In genomic region chr3:52504977-52505376, GRCh38 we compare ENCODE assay signal across 22 cellular contexts. TPM values are rescaled to one million over a fixed set of nuclear protein-coding genes. Genes with fewer than 3 reads are reported as not detected.
DNase-seq lines count a peak whose midpoint lies in the region; ATAC-seq, FAIRE-seq and TF ChIP-seq lines count a peak whose summit lies in the region.
"Had no signal": no experiment of that assay in that cellular context is flagged by ENCODE, and none has a peak within 500 bp of the region (broad histone marks: within the 10 kb centered on the region; RNA-seq: fewer than 3 reads in every experiment).

No MANE protein-coding gene starts in this region.

- TF ChIP-seq RAD21 in IMR-90 (IDR thresholded peaks at IDR 0.05; ENCODE audit: low read length) = no peak

- no peak overlapping the region for H3K4me3 ChIP-seq in BLaER1 treated with 17β-estradiol and CSF1 and Interleukin-3, amounts not matched to agents 10 nM and 100 nM
- H3K4me3 ChIP-seq in IMR-90 (ENCODE audit: insufficient read depth, low read depth, low read length) (no peak overlapping the region), endothelial cell of umbilical vein (replicated peaks in 1 of 3; ENCODE audit: insufficient read depth in 1 of 3, low read depth in 1 of 3, low read length in 3 of 3) (no peak overlapping the region)
- H3K4me3 ChIP-seq: BLaER1, GM12878 had no signal

- peak overlapping the region in 2 of 11 experiments; percentile 2 to 29; a peak in 1 of 22 replicates for H3K4me2 ChIP-seq in BLaER1 treated with 17β-estradiol and CSF1 and Interleukin-3, amounts not matched to agents 10 nM and 100 nM
- H3K4me2 ChIP-seq in IMR-90 (ENCODE audit: low read depth, low read length) (no peak overlapping the region), endothelial cell of umbilical vein (ENCODE audit: insufficient read depth, low read length) (no peak overlapping the region)
- H3K4me2 ChIP-seq: BLaER1 had no signal

- H2AK5ac ChIP-seq in IMR-90 (ENCODE audit: low read depth, low read length) = no peak overlapping the region

- H3K9me1 ChIP-seq in IMR-90 (ENCODE audit: insufficient read depth, low read length) (peaks cover 7% of the 10 kb centered on the region; the same call in 1 of the 2 replicates), endothelial cell of umbilical vein (replicated peaks; ENCODE audit: control insufficient read depth, extremely low read depth, insufficient read depth, low read length) (no peaks in the 10 kb centered on the region)

- in situ Hi-C loops in IMR-90 (cut with MboI; ENCODE audit: low sequenced_read_pairs) = no loop called here

- BruUV-seq in IMR-90 (replicated peaks; lab: Mats Ljungman, UMichigan) (no TSS peak), endothelial cell of umbilical vein (replicated peaks; lab: Mats Ljungman, UMichigan) (TSS peak; percentile 50)

- peak overlapping the region in 6 of 11 experiments; percentile 3 to 98 (median 18); a peak in 6 of 22 replicates for H3K27ac ChIP-seq in BLaER1 treated with 17β-estradiol and CSF1 and Interleukin-3, amounts not matched to agents 10 nM and 100 nM
- H3K27ac ChIP-seq in IMR-90 (ENCODE audit: insufficient read depth, low read length) = no peak overlapping the region
- no peak overlapping the region for H3K27ac ChIP-seq in endothelial cell of umbilical vein (ENCODE audit: insufficient read depth, low read depth, low read length)
- H3K27ac ChIP-seq: 22Rv1, BLaER1 had no signal

- 75% methylated on average over 9 of the region's 10 CpGs; no CpG with 5 or more reads in 1 of the 2 experiments for WGBS in IMR-90 (ENCODE audit: extremely low coverage in 2 of 2, insufficient read length in 1 of 2), 2 experiments

- no peak overlapping the region for H4K91ac ChIP-seq in IMR-90 (ENCODE audit: insufficient read depth, low read depth, low read length)

- H3K4ac ChIP-seq in IMR-90 (ENCODE audit: low read depth, low read length) = no peak overlapping the region

- POLR2A ChIA-PET in IMR-90 (lab: Charles Lee; ENCODE audit: unreplicated experiment) = no interaction called here
- POLR2A ChIA-PET in endothelial cell of umbilical vein (lab: Charles Lee) = no interaction called here

- no peak overlapping the region for H3K23ac ChIP-seq in IMR-90 (ENCODE audit: low read depth, low read length)

- dilution Hi-C loops in IMR-90 (cut with HindIII; ENCODE audit: low sequenced_read_pairs, unreplicated experiment) = no loop called here
- dilution Hi-C loops in endothelial cell of umbilical vein (cut with MboI; ENCODE audit: extremely low pct_ligation_motif_present, low sequenced_read_pairs) = no loop called here

- H3K9ac ChIP-seq in BLaER1 treated with 17β-estradiol and CSF1 and Interleukin-3, amounts not matched to agents 10 nM and 100 nM = peak overlapping the region in 2 of 11 experiments; percentile 8 to 28; a peak in 1 of 22 replicates
- H3K9ac ChIP-seq in IMR-90 (ENCODE audit: low read depth, low read length) = no peak overlapping the region
- no peak overlapping the region for H3K9ac ChIP-seq in endothelial cell of umbilical vein (replicated peaks; ENCODE audit: extremely low read depth, insufficient read depth, low read length)
- H3K9ac ChIP-seq: BLaER1 had no signal

- DNase-seq in IMR-90 (no peak), endothelial cell of umbilical vein (ENCODE audit: low read depth, low spot score) (no peak), posterior vena cava (ENCODE audit: low spot score) (no peak)
- DNase-seq: CD4-positive, alpha-beta T cell; CD8-positive, alpha-beta memory T cell; DMS 273 treated with DMSO at 0.1 percent for 48 hours; DMS79; EL; GDM1; GOT3; HCEC 1CT had no signal

- no peak overlapping the region for H2BK20ac ChIP-seq in IMR-90 (ENCODE audit: low read depth, low read length)

- no peaks in the 10 kb centered on the region for H3K9me3 ChIP-seq in BLaER1 treated with 17β-estradiol and CSF1 and Interleukin-3, amounts not matched to agents 10 nM and 100 nM (replicated peaks in 1 of 11)
- no peaks in the 10 kb centered on the region for H3K9me3 ChIP-seq in IMR-90 (ENCODE audit: control insufficient read depth, insufficient read depth, low read length)
- H3K9me3 ChIP-seq in endothelial cell of umbilical vein (replicated peaks; ENCODE audit: control insufficient read depth, insufficient read depth, low read length) = no peaks in the 10 kb centered on the region
- H3K9me3 ChIP-seq: BLaER1 had no signal

- intact Hi-C loops in IMR-90 (cut with micrococcal nuclease) (no loop called here), endothelial cell of umbilical vein (cut with micrococcal nuclease) (no loop called here), posterior vena cava (cut with DNase I) (no loop called here)

- peak overlapping the region; percentile 16 for H2AK9ac ChIP-seq in IMR-90 (replicated peaks; ENCODE audit: low read depth, low read length, poor library complexity)

- H3K18ac ChIP-seq in IMR-90 (ENCODE audit: low read depth, low read length) = no peak overlapping the region

- no peak for ATAC-seq in IMR-90 (ENCODE audit: low read depth)
- ATAC-seq in GM18498 (IDR thresholded peaks at IDR 0.05; ENCODE audit: unreplicated experiment) = no peak
- ATAC-seq in HG02763 (IDR thresholded peaks at IDR 0.05; ENCODE audit: unreplicated experiment) = no peak
- ATAC-seq: GM12878 had no signal

- H2BK120ac ChIP-seq in IMR-90 (ENCODE audit: low read depth, low read length) = no peak overlapping the region

- CTCF ChIA-PET in IMR-90 (lab: Yijun Ruan, JAX) (no interaction called here), endothelial cell of umbilical vein (lab: Charles Lee) (interaction anchor here (1.1 to 1.4 kb wide), 2 partner anchors 10 to 14 kb away, joined by 4 read pairs; partner anchors contain the start of gene STAB1)

- no peak for FAIRE-seq in endothelial cell of umbilical vein (lab: Jason Lieb, UNC)
- FAIRE-seq: A204.1, D721Med, GM12878, GM18507, H54 had no signal

- peaks cover 0 to 100% (median 84%) of the 10 kb centered on the region in 11 experiments; a peak in 14 of 22 replicates for H3K36me3 ChIP-seq in BLaER1 treated with 17β-estradiol and CSF1 and Interleukin-3, amounts not matched to agents 10 nM and 100 nM
- H3K36me3 ChIP-seq in IMR-90 (ENCODE audit: control insufficient read depth, insufficient read depth, low read length) = no peaks in the 10 kb centered on the region
- peaks cover 28 to 71% of the 10 kb centered on the region in 2 experiments for H3K36me3 ChIP-seq in endothelial cell of umbilical vein (ENCODE audit: control insufficient read depth in 2 of 2, extremely low read depth in 1 of 2, insufficient read depth in 2 of 2, low read length in 2 of 2)
- H3K36me3 ChIP-seq: BLaER1 had no signal

- no peak overlapping the region for H2BK5ac ChIP-seq in IMR-90 (ENCODE audit: low read depth, low read length, poor library complexity, severe bottlenecking)

- H2AFZ ChIP-seq in IMR-90 (replicated peaks; ENCODE audit: low read length, poor library complexity) = peak overlapping the region; percentile 6
- no peak overlapping the region for H2AFZ ChIP-seq in endothelial cell of umbilical vein (ENCODE audit: low read depth, low read length)

- no peaks in the 10 kb centered on the region for H3K79me1 ChIP-seq in IMR-90 (ENCODE audit: low read depth in 1 of 2, low read length in 2 of 2)

- no peak overlapping the region for H2BK15ac ChIP-seq in IMR-90 (ENCODE audit: low read depth, low read length)

- peaks cover 33 to 98% (median 46%) of the 10 kb centered on the region in 10 experiments for H3K4me1 ChIP-seq in BLaER1 treated with 17β-estradiol and CSF1 and Interleukin-3, amounts not matched to agents 10 nM and 100 nM
- H3K4me1 ChIP-seq in IMR-90 (ENCODE audit: control insufficient read depth, insufficient read depth, low read length) (peaks cover 3% of the 10 kb centered on the region; the same call in 1 of the 2 replicates), endothelial cell of umbilical vein (ENCODE audit: control insufficient read depth, extremely low read depth, insufficient read depth, low read length) (peaks cover 10% of the 10 kb centered on the region)

- peaks cover 21% of the 10 kb centered on the region for H3K79me2 ChIP-seq in endothelial cell of umbilical vein (ENCODE audit: control insufficient read depth, insufficient read depth, low read length)

- no peak overlapping the region for H4K8ac ChIP-seq in IMR-90 (ENCODE audit: low read depth in 2 of 2, low read length in 2 of 2)

- no peak overlapping the region for H3K14ac ChIP-seq in IMR-90 (replicated peaks; ENCODE audit: low read depth, low read length)

- no peaks in the 10 kb centered on the region for H3K27me3 ChIP-seq in BLaER1 treated with 17β-estradiol and CSF1 and Interleukin-3, amounts not matched to agents 10 nM and 100 nM
- H3K27me3 ChIP-seq in IMR-90 (ENCODE audit: control insufficient read depth, insufficient read depth, low read length) (peaks cover 6% of the 10 kb centered on the region), endothelial cell of umbilical vein (ENCODE audit: control insufficient read depth in 2 of 2, insufficient read depth in 2 of 2, low read length in 2 of 2) (no peaks in the 10 kb centered on the region)
- H3K27me3 ChIP-seq: BLaER1 had no signal

- no peak for TF ChIP-seq POLR2A in IMR-90 (IDR thresholded peaks at IDR 0.05; ENCODE audit: low read depth, low read length)
- no peak for TF ChIP-seq POLR2A in endothelial cell of umbilical vein (IDR thresholded peaks at IDR 0.05; ENCODE audit: low read depth, low read length)

- H4K5ac ChIP-seq in IMR-90 (ENCODE audit: low read depth, low read length) = no peak overlapping the region

- H3K56ac ChIP-seq in IMR-90 (ENCODE audit: extremely low read depth, insufficient read depth, low read length) = no peak overlapping the region

- H4K20me1 ChIP-seq in BLaER1 treated with 17β-estradiol and CSF1 and Interleukin-3, amounts not matched to agents 10 nM and 100 nM = peaks cover 0 to 84% (median 12%) of the 10 kb centered on the region in 11 experiments; a peak in 10 of 22 replicates
- H4K20me1 ChIP-seq in IMR-90 (ENCODE audit: insufficient read depth, low read length) (no peaks in the 10 kb centered on the region; the same call in 1 of the 2 replicates), endothelial cell of umbilical vein (replicated peaks; ENCODE audit: control insufficient read depth, extremely low read depth, insufficient read depth, low read length) (no peaks in the 10 kb centered on the region)
- H4K20me1 ChIP-seq: BLaER1 had no signal

- TF ChIP-seq CTCF in IMR-90 (conservative IDR thresholded peaks at IDR 0.05; ENCODE audit: low read depth, low read length) (no peak), endothelial cell of umbilical vein (IDR thresholded peaks at IDR 0.05; ENCODE audit: extremely low read depth in 1 of 2, insufficient read depth in 1 of 2, low read depth in 1 of 2, low read length in 2 of 2) (no peak)

RNA-seq across cellular contexts. Expression of gene STAB1, which starts 9.8 kb away (rescaled TPM):
- total RNA-seq in IMR-90 (2012; rRNA removed) (not detected in 2 replicates), endothelial cell of umbilical vein (340 and 369 TPM in 2 replicates), posterior vena cava (100 to 1,000 TPM; 303 to 498 TPM)
- polyA plus RNA-seq in IMR-90 (2012; rRNA removed) (0.04 TPM in 1 of 2 replicates, not detected in the other), endothelial cell of umbilical vein (369 and 413 TPM in 2 replicates)
- polyA plus RNA-seq in IMR-90 (2012; cell fraction: cytosol; rRNA removed) = 0.04 TPM in 1 of 2 replicates, not detected in the other
- 0.24 and 0.60 TPM in 2 replicates for polyA plus RNA-seq in IMR-90 (2012; cell fraction: nucleus; rRNA removed; ENCODE audit: low replicate concordance)
- polyA plus RNA-seq in endothelial cell of umbilical vein (2011; cell fraction: cytosol; rRNA removed) = 195 and 214 TPM in 2 replicates
- polyA plus RNA-seq in endothelial cell of umbilical vein (2011; cell fraction: nucleus; rRNA removed) = 2,566 and 2,674 TPM in 2 replicates
- polyA plus RNA-seq in endothelial cell of umbilical vein (2012) = 262 and 312 TPM in 2 replicates
- 291 and 381 TPM in 2 replicates for polyA minus RNA-seq in endothelial cell of umbilical vein
- not detected for polyA minus RNA-seq in endothelial cell of umbilical vein (2011; cell fraction: cytosol; rRNA and poly(A)+ RNA removed)
- 622 and 778 TPM in 2 replicates for polyA minus RNA-seq in endothelial cell of umbilical vein (2011; cell fraction: nucleus; rRNA and poly(A)+ RNA removed)
- polyA plus RNA-seq: GM12878 had no signal

RNA-seq across cellular contexts. Expression of gene NT5DC2, which starts 28.7 kb away (rescaled TPM):
- total RNA-seq in IMR-90 (2012; rRNA removed) = 161 and 173 TPM in 2 replicates
- 200 and 228 TPM in 2 replicates for polyA plus RNA-seq in IMR-90 (2012; rRNA removed)
- 168 and 316 TPM in 2 replicates for polyA plus RNA-seq in IMR-90 (2012; cell fraction: cytosol; rRNA removed)
- polyA plus RNA-seq in IMR-90 (2012; cell fraction: nucleus; rRNA removed; ENCODE audit: low replicate concordance) = 247 and 500 TPM in 2 replicates
- 298 and 327 TPM in 2 replicates for total RNA-seq in endothelial cell of umbilical vein
- 402 and 516 TPM in 2 replicates for polyA plus RNA-seq in endothelial cell of umbilical vein
- 255 and 292 TPM in 2 replicates for polyA plus RNA-seq in endothelial cell of umbilical vein (2011; cell fraction: cytosol; rRNA removed)
- polyA plus RNA-seq in endothelial cell of umbilical vein (2011; cell fraction: nucleus; rRNA removed) = 357 and 428 TPM in 2 replicates
- polyA plus RNA-seq in endothelial cell of umbilical vein (2012) = 145 and 210 TPM in 2 replicates
- 347 and 373 TPM in 2 replicates for polyA minus RNA-seq in endothelial cell of umbilical vein
- 52.0 TPM for polyA minus RNA-seq in endothelial cell of umbilical vein (2011; cell fraction: cytosol; rRNA and poly(A)+ RNA removed)
- polyA minus RNA-seq in endothelial cell of umbilical vein (2011; cell fraction: nucleus; rRNA and poly(A)+ RNA removed) = 114 and 115 TPM in 2 replicates
- 10 to 100 TPM; 42.7 to 48.6 TPM for total RNA-seq in posterior vena cava

RNA-seq across cellular contexts. Expression of gene UQCC5, which starts 31.4 kb away (rescaled TPM):
- total RNA-seq in IMR-90 (2012; rRNA removed) (1.1 and 1.4 TPM in 2 replicates), endothelial cell of umbilical vein (22.6 and 34.6 TPM in 2 replicates), posterior vena cava (10 to 100 TPM; 13.8 to 22.8 TPM)
- polyA plus RNA-seq in IMR-90 (2012; rRNA removed) (14.4 and 16.9 TPM in 2 replicates), endothelial cell of umbilical vein (9.9 and 28.2 TPM in 2 replicates)
- 1.5 and 2.6 TPM in 2 replicates for polyA plus RNA-seq in IMR-90 (2012; cell fraction: cytosol; rRNA removed)
- polyA plus RNA-seq in IMR-90 (2012; cell fraction: nucleus; rRNA removed; ENCODE audit: low replicate concordance) = 0.62 and 26.4 TPM in 2 replicates
- polyA plus RNA-seq in endothelial cell of umbilical vein (2011; cell fraction: cytosol; rRNA removed) = 28.9 and 42.1 TPM in 2 replicates
- 2.6 and 33.3 TPM in 2 replicates for polyA plus RNA-seq in endothelial cell of umbilical vein (2011; cell fraction: nucleus; rRNA removed)
- 45.1 and 51.6 TPM in 2 replicates for polyA plus RNA-seq in endothelial cell of umbilical vein (2012)
- 7.4 and 8.1 TPM in 2 replicates for polyA minus RNA-seq in endothelial cell of umbilical vein
- polyA minus RNA-seq in endothelial cell of umbilical vein (2011; cell fraction: cytosol; rRNA and poly(A)+ RNA removed) = 15.5 TPM
- 5.8 and 6.4 TPM in 2 replicates for polyA minus RNA-seq in endothelial cell of umbilical vein (2011; cell fraction: nucleus; rRNA and poly(A)+ RNA removed)

RNA-seq across cellular contexts. Expression of gene NISCH, which starts 49.6 kb away (rescaled TPM):
- total RNA-seq in IMR-90 (2012; rRNA removed) (34.2 and 36.9 TPM in 2 replicates), endothelial cell of umbilical vein (153 and 156 TPM in 2 replicates), posterior vena cava (10 to 100 TPM; 53.0 to 65.2 TPM)
- polyA plus RNA-seq in IMR-90 (2012; rRNA removed) (86.0 and 92.2 TPM in 2 replicates), endothelial cell of umbilical vein (178 and 196 TPM in 2 replicates)
- polyA plus RNA-seq in IMR-90 (2012; cell fraction: cytosol; rRNA removed) = 37.7 and 53.7 TPM in 2 replicates
- 524 and 765 TPM in 2 replicates for polyA plus RNA-seq in IMR-90 (2012; cell fraction: nucleus; rRNA removed; ENCODE audit: low replicate concordance)
- polyA plus RNA-seq in endothelial cell of umbilical vein (2011; cell fraction: cytosol; rRNA removed) = 62.7 and 82.4 TPM in 2 replicates
- 1,069 and 1,072 TPM in 2 replicates for polyA plus RNA-seq in endothelial cell of umbilical vein (2011; cell fraction: nucleus; rRNA removed)
- 71.1 and 91.6 TPM in 2 replicates for polyA plus RNA-seq in endothelial cell of umbilical vein (2012)
- 199 and 229 TPM in 2 replicates for polyA minus RNA-seq in endothelial cell of umbilical vein
- polyA minus RNA-seq in endothelial cell of umbilical vein (2011; cell fraction: cytosol; rRNA and poly(A)+ RNA removed) = 8.1 TPM
- 243 and 248 TPM in 2 replicates for polyA minus RNA-seq in endothelial cell of umbilical vein (2011; cell fraction: nucleus; rRNA and poly(A)+ RNA removed)

RNA-seq across cellular contexts. Expression of gene TNNC1, which starts 51.1 kb away (rescaled TPM):
- total RNA-seq in IMR-90 (2012; rRNA removed) = 1.1 and 1.3 TPM in 2 replicates
- polyA plus RNA-seq in IMR-90 (2012; rRNA removed) = 4.0 and 4.6 TPM in 2 replicates
- polyA plus RNA-seq in IMR-90 (2012; cell fraction: cytosol; rRNA removed) = 1.8 and 2.3 TPM in 2 replicates
- 3.4 and 6.2 TPM in 2 replicates for polyA plus RNA-seq in IMR-90 (2012; cell fraction: nucleus; rRNA removed; ENCODE audit: low replicate concordance)
- not detected in 2 replicates for total RNA-seq in endothelial cell of umbilical vein
- 0.12 TPM in 1 of 2 replicates, not detected in the other for polyA plus RNA-seq in endothelial cell of umbilical vein
- 0.18 TPM in 2 replicates for polyA plus RNA-seq in endothelial cell of umbilical vein (2011; cell fraction: cytosol; rRNA removed)
- not detected in 2 replicates for polyA plus RNA-seq in endothelial cell of umbilical vein (2011; cell fraction: nucleus; rRNA removed)
- polyA plus RNA-seq in endothelial cell of umbilical vein (2012) = not detected in 2 replicates
- polyA minus RNA-seq in endothelial cell of umbilical vein = not detected in 2 replicates
- polyA minus RNA-seq in endothelial cell of umbilical vein (2011; cell fraction: cytosol; rRNA and poly(A)+ RNA removed) = 3.5 TPM
- not detected in 2 replicates for polyA minus RNA-seq in endothelial cell of umbilical vein (2011; cell fraction: nucleus; rRNA and poly(A)+ RNA removed)
- total RNA-seq in posterior vena cava = 1 to 10 TPM; 3.5 to 5.5 TPM
- polyA plus RNA-seq: CD14-positive monocyte; CD8-positive, alpha-beta memory T cell had no signal

Comparison
In these comparisons a context has a peak if more than half of its experiments do, and no peak if none do; other contexts are left out.
1. H3K27ac ChIP-seq: peak in BLaER1 treated with 17β-estradiol and CSF1 and Interleukin-3, amounts not matched to agents 10 nM and 100 nM (6 of 11); none in IMR-90 (single experiment) and endothelial cell of umbilical vein (single experiment).
2. RNA of gene STAB1, which starts 9.8 kb away (total RNA-seq): 303 to 498 TPM in posterior vena cava and 340 to 369 TPM in endothelial cell of umbilical vein; not detected in IMR-90; every median in the first group is over 100 times any median in the second.